5 cellular contexts compared by ENCODE assay signal in the genomic region with DNA sequence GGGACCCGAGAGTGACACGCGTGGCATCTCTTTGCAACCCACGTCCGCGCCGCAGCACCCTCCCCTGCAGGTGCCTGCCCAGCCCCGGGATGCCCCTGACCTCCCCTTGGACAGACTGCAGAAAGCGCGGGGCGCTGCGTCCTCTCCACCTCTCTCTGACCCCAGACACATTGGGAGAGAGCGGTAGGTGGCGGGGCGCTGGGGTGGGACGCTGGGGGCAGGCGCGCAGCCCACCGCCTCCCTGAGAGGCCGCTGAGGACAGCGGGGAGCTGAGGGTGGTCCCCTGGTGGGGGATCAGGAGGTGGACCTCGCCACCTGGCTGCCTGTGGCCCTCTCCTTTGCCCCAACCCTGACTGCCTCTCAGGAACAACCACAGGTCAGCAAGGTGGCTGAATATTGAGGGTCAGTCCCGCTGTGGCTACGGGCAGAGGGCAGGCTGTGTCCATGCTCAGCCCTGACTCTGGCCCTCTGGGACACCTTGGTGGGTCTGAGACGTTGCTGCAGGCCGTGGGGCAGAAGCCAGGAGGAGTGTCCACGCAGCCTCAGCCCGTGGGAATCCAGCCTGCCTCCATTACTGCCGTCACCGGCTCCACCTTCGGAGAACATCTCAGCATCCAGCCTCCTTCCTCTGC. TPM values are rescaled to one million over a fixed set of nuclear protein-coding genes. Genes with fewer than 3 reads are reported as not detected.
A peak's percentile ranks its signal among the peaks of the same experiment; 100 is the strongest.
DNase-seq lines count a peak whose midpoint lies in the region; ATAC-seq and TF ChIP-seq lines count a peak whose summit lies in the region.

No MANE protein-coding gene starts in this region.

- H3K27ac ChIP-seq in KOPT-K1 (ENCODE audit: low read depth, low read length, poor library complexity, severe bottlenecking) (peak overlapping the region; percentile 78), esophagus muscularis mucosa (replicated peaks in 1 of 4) (peak overlapping the region; percentile 81 to 92 (median 86))

- H3K36me3 ChIP-seq in KOPT-K1 (ENCODE audit: insufficient read depth, low read length): peaks cover 27% of the 10 kb centered on the region
- H3K36me3 ChIP-seq in esophagus muscularis mucosa: peaks cover 0 to 5% (median 2%) of the 10 kb centered on the region in 4 donors

- H3K36me3 Mint-ChIP-seq in stimulated activated effector memory CD8-positive, alpha-beta T cell treated with anti-CD3 and anti-CD28 coated beads, Interleukin-12 subunit alpha, Interleukin-12 subunit beta, amount 100 ng/mL, for 72 hours: peaks cover 37% of the 10 kb centered on the region

- no peaks in the 10 kb centered on the region for H3K9me3 Mint-ChIP-seq in stimulated activated effector memory CD8-positive, alpha-beta T cell treated with anti-CD3 and anti-CD28 coated beads, Interleukin-12 subunit alpha, Interleukin-12 subunit beta, amount 100 ng/mL, for 72 hours

- no peak for TF ChIP-seq CTCF in esophagus muscularis mucosa (IDR thresholded peaks at IDR 0.05)

- peaks cover 40 to 56% (median 47%) of the 10 kb centered on the region in 4 donors for H3K4me1 ChIP-seq in esophagus muscularis mucosa

- ATAC-seq in stimulated activated effector memory CD8-positive, alpha-beta T cell treated with anti-CD3 and anti-CD28 coated beads, Interleukin-12 subunit alpha, Interleukin-12 subunit beta, amount 100 ng/mL, for 72 hours: no peak

- H3K4me1 Mint-ChIP-seq in stimulated activated effector memory CD8-positive, alpha-beta T cell treated with anti-CD3 and anti-CD28 coated beads, Interleukin-12 subunit alpha, Interleukin-12 subunit beta, amount 100 ng/mL, for 72 hours: peaks cover 33% of the 10 kb centered on the region

- no peaks in the 10 kb centered on the region for H3K27me3 ChIP-seq in esophagus muscularis mucosa

- peak overlapping the region; percentile 69 to 98 (median 96) for H3K4me3 ChIP-seq in esophagus muscularis mucosa

- no peak for DNase-seq in esophagus muscularis mucosa (ENCODE audit: extremely low spot score)
- no peak for DNase-seq in stimulated activated effector memory CD8-positive, alpha-beta T cell treated with anti-CD3 and anti-CD28 coated beads, Interleukin-12 subunit alpha, Interleukin-12 subunit beta, amount 100 ng/mL, for 72 hours (ENCODE audit: low spot score in 2 of 2)
- no peak for DNase-seq in A172 (ENCODE audit: low spot score)
- DNase-seq in DMS 273 treated with DMSO at 0.1 percent for 48 hours (lab: John Stamatoyannopoulos, UW): no peak

- peak overlapping the region; percentile 34 for H3K27ac Mint-ChIP-seq in stimulated activated effector memory CD8-positive, alpha-beta T cell treated with anti-CD3 and anti-CD28 coated beads, Interleukin-12 subunit alpha, Interleukin-12 subunit beta, amount 100 ng/mL, for 72 hours

- intact Hi-C loops in esophagus muscularis mucosa (cut with DNase I): loop anchor here (5.0 kb wide), 1 partner anchor 42 kb away; a partner anchor contains a TSS

- peak overlapping the region; percentile 81 for H3K4me3 Mint-ChIP-seq in stimulated activated effector memory CD8-positive, alpha-beta T cell treated with anti-CD3 and anti-CD28 coated beads, Interleukin-12 subunit alpha, Interleukin-12 subunit beta, amount 100 ng/mL, for 72 hours

- H3K9me3 ChIP-seq in KOPT-K1 (ENCODE audit: insufficient read depth, low read length, poor library complexity, severe bottlenecking): no peaks in the 10 kb centered on the region
- H3K9me3 ChIP-seq in esophagus muscularis mucosa: no peaks in the 10 kb centered on the region

- TF ChIP-seq POLR2A in esophagus muscularis mucosa (IDR thresholded peaks at IDR 0.05; ENCODE audit: low read depth): no peak

- 39% methylated on average over 6 of the region's 31 CpGs for WGBS in esophagus muscularis mucosa

- no peak for TF ChIP-seq EP300 in esophagus muscularis mucosa (IDR thresholded peaks at IDR 0.05)

RNA-seq across cellular contexts. Expression of a gene that starts 0.8 kb away (rescaled TPM):
- 10 to 100 TPM; 34.9 to 61.4 (median 49.5) TPM for total RNA-seq in esophagus muscularis mucosa
- total RNA-seq in A172 (2014; rRNA removed; shearing (Covaris generic)): 26.2 and 38.0 TPM in 2 replicates

RNA-seq across cellular contexts. Expression of a gene that starts 5.8 kb away (rescaled TPM):
- 1 to 10 TPM in 3 of 4 donors, under 1 TPM in 1; 0.83 to 4.1 (median 1.9) TPM for total RNA-seq in esophagus muscularis mucosa
- 0.83 and 0.93 TPM in 2 replicates for total RNA-seq in A172 (2014; rRNA removed; shearing (Covaris generic))

RNA-seq across cellular contexts. Expression of a gene that starts 27.9 kb away (rescaled TPM):
- total RNA-seq in esophagus muscularis mucosa: under 1 TPM in 2 of 4 donors, not detected in 2; 0.33 to 0.52 TPM
- not detected in 2 replicates for total RNA-seq in A172 (2014; rRNA removed; shearing (Covaris generic))

RNA-seq across cellular contexts. Expression of a gene that starts 33.3 kb away (rescaled TPM):
- 10 to 100 TPM; 34.8 to 63.2 (median 47.4) TPM for total RNA-seq in esophagus muscularis mucosa
- total RNA-seq in A172 (2014; rRNA removed; shearing (Covaris generic)): 37.2 and 37.5 TPM in 2 replicates

RNA-seq across cellular contexts. Expression of a gene that starts 34.0 kb away (rescaled TPM):
- 10 to 100 TPM; 10.3 to 24.7 (median 21.7) TPM for total RNA-seq in esophagus muscularis mucosa
- total RNA-seq in A172 (2014; rRNA removed; shearing (Covaris generic)): 15.6 and 17.3 TPM in 2 replicates
